ENCODE assay signal across 8 cellular contexts in genomic region chr9:33816327-33817252, GRCh38. TPM values are rescaled to one million over a fixed set of nuclear protein-coding genes. Genes with fewer than 3 reads are reported as not detected.
DNase-seq lines count a peak whose midpoint lies in the region; ATAC-seq and TF ChIP-seq lines count a peak whose summit lies in the region.

Gene UBE2R2, plus strand, starts transcription at chr9:33817160. Its CDS starts 598 bp downstream, at chr9:33817758.

- H3K36me3 ChIP-seq in H7 (replicated peaks; ENCODE audit: control insufficient read depth, insufficient read depth, low read length): no peaks in the 10 kb centered on the region

- H3K27ac Mint-ChIP-seq in natural killer cell treated with Interleukin-12 subunit alpha and Interleukin-12 subunit beta and Interleukin-15 and Interleukin-18, amount 100 ng/mL, for 72 hours: peak within 1 kb of the TSS; percentile 88 to 92

- H3K36me3 Mint-ChIP-seq in natural killer cell treated with Interleukin-12 subunit alpha and Interleukin-12 subunit beta and Interleukin-15 and Interleukin-18, amount 100 ng/mL, for 72 hours: peaks cover 7% of the 10 kb centered on the region

- H3K4me3 Mint-ChIP-seq in natural killer cell treated with Interleukin-12 subunit alpha and Interleukin-12 subunit beta and Interleukin-15 and Interleukin-18, amount 100 ng/mL, for 72 hours: peak within 1 kb of the TSS; percentile 87

- H3K9me3 Mint-ChIP-seq in natural killer cell treated with Interleukin-12 subunit alpha and Interleukin-12 subunit beta and Interleukin-15 and Interleukin-18, amount 100 ng/mL, for 72 hours: no peaks in the 10 kb centered on the region

- ATAC-seq in natural killer cell treated with Interleukin-12 subunit alpha and Interleukin-12 subunit beta and Interleukin-15 and Interleukin-18, amount 100 ng/mL, for 72 hours: peak; percentile 87 to 91
- peak; percentile 90 for ATAC-seq in stimulated activated naive CD8-positive, alpha-beta T cell treated with anti-CD3 and anti-CD28 coated beads, Interleukin-15, Interleukin-2, amounts not matched to agents 100 U/mL and 50 U/mL, for 24 hours

- no peaks in the 10 kb centered on the region for H3K27me3 Mint-ChIP-seq in natural killer cell treated with Interleukin-12 subunit alpha and Interleukin-12 subunit beta and Interleukin-15 and Interleukin-18, amount 100 ng/mL, for 72 hours

- TF ChIP-seq POLR2A in Raji (IDR thresholded peaks at IDR 0.05; ENCODE audit: insufficient read depth, low read depth, low read length): peak; percentile 70

- peaks cover 47 to 54% of the 10 kb centered on the region in 2 donors for H3K4me1 Mint-ChIP-seq in natural killer cell treated with Interleukin-12 subunit alpha and Interleukin-12 subunit beta and Interleukin-15 and Interleukin-18, amount 100 ng/mL, for 72 hours (ENCODE audit: low read depth in 2 of 2)

- DNase-seq in EL: peak; percentile 93
- DNase-seq in H7: peak; percentile 98
- peak; percentile 89 for DNase-seq in M059J (ENCODE audit: low read depth)
- DNase-seq in activated T-helper 9 cell treated with anti-CD3 and anti-CD28 coated beads, Interleukin-2, amount 50 U/mL, for 16 hours (ENCODE audit: low read depth): peak; percentile 89
- DNase-seq in fibroblast of peridontal ligament (ENCODE audit: extremely low read depth): peak; percentile 85
- peak; percentile 93 for DNase-seq in natural killer cell treated with Interleukin-12 subunit alpha and Interleukin-12 subunit beta and Interleukin-15 and Interleukin-18, amount 100 ng/mL, for 72 hours (ENCODE audit: low spot score)
- DNase-seq in stimulated activated naive CD8-positive, alpha-beta T cell treated with anti-CD3 and anti-CD28 coated beads, Interleukin-15, Interleukin-2, amounts not matched to agents 100 U/mL and 50 U/mL, for 24 hours: peak; percentile 90

- no peaks in the 10 kb centered on the region for H3K27me3 ChIP-seq in H7 (ENCODE audit: control insufficient read depth, insufficient read depth, low read length)

- H3K4me3 ChIP-seq in H7 (ENCODE audit: insufficient read depth, low read depth, low read length): peak within 1 kb of the TSS; percentile 89

RNA-seq across cellular contexts. Expression of gene UBE2R2, which starts in this region (rescaled TPM):
- 28.2 and 32.3 TPM in 2 replicates for total RNA-seq in H7 (2014; rRNA removed; shearing (Covaris generic))
- total RNA-seq in M059J (2014; rRNA removed; shearing (Covaris generic)): 21.4 and 31.9 TPM in 2 replicates
- total RNA-seq in natural killer cell treated with Interleukin-12 subunit alpha and Interleukin-12 subunit beta and Interleukin-15 and Interleukin-18, amount 100 ng/mL, for 72 hours: 10 to 100 TPM; 37.5 to 40.0 TPM

Comparison
In these comparisons a context has a peak if more than half of its experiments do, and no peak if none do; other contexts are left out.
1. Peak in every context shown above with its lines: DNase-seq, ATAC-seq and H3K4me3 ChIP-seq.